29 cellular contexts compared by ENCODE assay signal in genomic region chr20:36177716-36178115, GRCh38.
"Had no signal": no experiment of that assay in that cellular context is flagged by ENCODE, and none has a peak within 500 bp of the region (broad histone marks: within the 10 kb centered on the region; RNA-seq: fewer than 3 reads in every experiment).

No MANE protein-coding gene starts in this region.

- FAIRE-seq: astrocyte, bronchial epithelial cell, frontal cortex had no signal

- ATAC-seq: activated CD4-positive, CD25-positive, alpha-beta regulatory T cell treated with anti-CD3 and anti-CD28 coated beads, Interleukin-2, amount 50 U/mL, for 24 hours; activated CD8-positive, alpha-beta T cell treated with anti-CD3 and anti-CD28 coated beads for 36 hours; activated T-cell treated with anti-CD3 and anti-CD28 coated beads, Interleukin-2, amount 50 U/mL, for 4 hours; activated T-helper 17 cell treated with anti-CD3 and anti-CD28 coated beads, Interleukin-2, amount 50 U/mL, for 72 hours; esophagus mucosa; T-helper 17 cell had no signal

- DNase-seq: activated B cell treated with CpG ODN at 0.5 μM for 24 hours; activated CD4-positive, alpha-beta T cell treated with anti-CD3 and anti-CD28 coated beads for 48 hours; activated CD4-positive, alpha-beta T cell treated with anti-CD3 and anti-CD28 coated beads, Interleukin-2, amount 50 U/mL, for 1 hour; activated CD4-positive, alpha-beta T cell treated with anti-CD3 and anti-CD28 coated beads, Interleukin-2, amount 50 U/mL, for 48 hours; activated CD8-positive, alpha-beta memory T cell treated with anti-CD3 and anti-CD28 coated beads for 24 hours; activated CD8-positive, alpha-beta T cell treated with anti-CD3 and anti-CD28 coated beads for 36 hours; activated effector memory CD4-positive, alpha-beta T cell treated with Interleukin-2 at 50 U/mL for 16 hours; activated gamma-delta T cell treated with Interleukin-2 at 50 U/mL for 16 hours; activated naive CD4-positive, alpha-beta T cell treated with anti-CD3 and anti-CD28 coated beads, Interleukin-2, amount 50 U/mL, for 16 hours; activated naive CD4-positive, alpha-beta T cell treated with Interleukin-2 at 50 U/mL for 16 hours; activated T-cell treated with anti-CD3 and anti-CD28 coated beads, Interleukin-2, amount 50 U/mL, for 4 hours; amniotic stem cell; anterior cingulate cortex; brain microvascular endothelial cell; dorsolateral prefrontal cortex; effector memory CD4-positive, alpha-beta T cell; endodermal cell; foreskin fibroblast; T-helper 1 cell; T-helper 17 cell; T1000; WERI-Rb-1 had no signal

- H3K27me3 ChIP-seq: brain microvascular endothelial cell, dorsolateral prefrontal cortex had no signal

- H3K4me3 ChIP-seq: coronary artery, dorsolateral prefrontal cortex had no signal

- H3K27ac ChIP-seq: brain microvascular endothelial cell, coronary artery, WERI-Rb-1 had no signal

- H3K36me3 ChIP-seq: brain microvascular endothelial cell, WERI-Rb-1 had no signal
